9 cellular contexts compared by ENCODE assay signal in the genomic region with DNA sequence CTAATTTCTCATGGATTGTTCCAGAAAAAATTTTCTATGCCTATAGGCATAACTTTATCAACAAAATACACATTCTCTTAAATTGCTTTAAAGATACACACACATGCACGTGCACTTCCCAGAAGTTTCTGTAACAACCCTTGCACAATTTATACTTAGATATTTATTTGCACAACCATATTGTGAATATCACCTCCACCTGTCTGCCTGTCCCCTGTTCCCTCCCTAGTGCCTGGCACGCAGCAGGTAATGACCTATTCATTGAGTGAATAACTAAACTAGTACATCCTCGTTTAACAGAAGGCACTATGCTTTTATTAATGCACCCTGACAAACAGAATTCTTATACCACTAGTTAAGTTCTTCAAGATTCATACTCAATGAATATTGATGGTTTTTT.
A peak's percentile ranks its signal among the peaks of the same experiment; 100 is the strongest.
DNase-seq lines count a peak whose midpoint lies in the region; ATAC-seq and TF ChIP-seq lines count a peak whose summit lies in the region.
"Had no signal": no experiment of that assay in that cellular context is flagged by ENCODE, and none has a peak within 500 bp of the region (broad histone marks: within the 10 kb centered on the region; RNA-seq: fewer than 3 reads in every experiment).

No MANE protein-coding gene starts in this region.

- BruUV-seq in OCI-LY7 (replicated peaks; lab: Mats Ljungman, UMichigan): no TSS peak

- DNase-seq in DND-41 (no peak), OCI-LY7 (ENCODE audit: low spot score) (no peak), mucosa of gallbladder (ENCODE audit: low spot score) (no peak), NCI-H345 treated with DMSO at 0.1 percent for 48 hours (lab: John Stamatoyannopoulos, UW; ENCODE audit: unreplicated experiment) (no peak), NOMO-1 (lab: John Stamatoyannopoulos, UW; ENCODE audit: unreplicated experiment in 2 of 2) (no peak), posterior cingulate gyrus (no peak)
- no peak for DNase-seq in effector memory CD4-positive, alpha-beta T cell
- DNase-seq: SW 1271 had no signal

- POLR2A ChIA-PET in OCI-LY7 (lab: Charles Lee): interaction anchor here (0.7 to 3.7 kb wide), 28 partner anchors 8 to 291 kb away, joined by 3 to 41 read pairs (median 4); no protein-coding TSS in a partner anchor

- H2AFZ ChIP-seq in DND-41 (ENCODE audit: low read depth, low read length) (peak overlapping the region; percentile 48), OCI-LY7 (ENCODE audit: low read length) (peak overlapping the region; percentile 58; the same call in 1 of the 2 replicates), parathyroid adenoma (peak overlapping the region; percentile 46)

- H3K4me3 ChIP-seq in DND-41 (ENCODE audit: low read depth in 1 of 2, low read length in 2 of 2) (peak overlapping the region in 1 of 2 experiments; percentile 45; a peak in 2 of 4 replicates), OCI-LY7 (ENCODE audit: low read depth, low read length, poor library complexity, severe bottlenecking) (peak overlapping the region; percentile 59), parathyroid adenoma (ENCODE audit: low read depth, low read length) (no peak overlapping the region)
- H3K4me3 ChIP-seq in effector memory CD4-positive, alpha-beta T cell (ENCODE audit: insufficient read depth, low read depth, low read length, poor library complexity, severe bottlenecking): no peak overlapping the region

- H3K27me3 ChIP-seq in DND-41 (ENCODE audit: insufficient read depth, low read length, poor library complexity) (no peaks in the 10 kb centered on the region), parathyroid adenoma (ENCODE audit: control insufficient read depth, insufficient read depth, low read length) (no peaks in the 10 kb centered on the region)
- no peaks in the 10 kb centered on the region for H3K27me3 ChIP-seq in effector memory CD4-positive, alpha-beta T cell (replicated peaks; ENCODE audit: control insufficient read depth, insufficient read depth, low read length, poor library complexity, severe bottlenecking)

- H3K79me2 ChIP-seq in DND-41 (ENCODE audit: insufficient read depth, low read length): no peaks in the 10 kb centered on the region
- H3K79me2 ChIP-seq in OCI-LY7 (ENCODE audit: insufficient read depth, low read depth, low read length): peaks cover 3% of the 10 kb centered on the region; the same call in 1 of the 2 replicates
- H3K79me2 ChIP-seq in parathyroid adenoma: no peaks in the 10 kb centered on the region

- no peak for TF ChIP-seq CTCF in DND-41 (IDR thresholded peaks at IDR 0.05; ENCODE audit: borderline replicate concordance, extremely low read depth, low read length, poor library complexity, severe bottlenecking)
- no peak for TF ChIP-seq CTCF in OCI-LY7 (conservative IDR thresholded peaks at IDR 0.05; ENCODE audit: low read length)
- TF ChIP-seq CTCF in parathyroid adenoma (IDR thresholded peaks at IDR 0.05): no peak

- H3K9ac ChIP-seq in DND-41 (ENCODE audit: low read depth, low read length): peak overlapping the region; percentile 52
- no peak overlapping the region for H3K9ac ChIP-seq in parathyroid adenoma

- H3K9me2 ChIP-seq in OCI-LY7 (ENCODE audit: insufficient read depth, low read length): no peaks in the 10 kb centered on the region

- H3K9me3 ChIP-seq in DND-41 (ENCODE audit: insufficient read depth, low read length, severe bottlenecking): no peaks in the 10 kb centered on the region
- H3K9me3 ChIP-seq in OCI-LY7 (ENCODE audit: low read length): no peaks in the 10 kb centered on the region
- no peaks in the 10 kb centered on the region for H3K9me3 ChIP-seq in effector memory CD4-positive, alpha-beta T cell (ENCODE audit: control insufficient read depth, low read length)
- no peaks in the 10 kb centered on the region for H3K9me3 ChIP-seq in parathyroid adenoma (ENCODE audit: control insufficient read depth, low read length)

- H4K20me1 ChIP-seq in DND-41 (ENCODE audit: insufficient read depth, low read length) (no peaks in the 10 kb centered on the region), OCI-LY7 (ENCODE audit: insufficient read depth, low read length) (no peaks in the 10 kb centered on the region)

- H3K4me2 ChIP-seq in DND-41 (ENCODE audit: insufficient read depth, low read length) (peak overlapping the region; percentile 64), OCI-LY7 (ENCODE audit: low read length) (peak overlapping the region; percentile 77), parathyroid adenoma (ENCODE audit: low read length) (no peak overlapping the region)

- CTCF ChIA-PET in OCI-LY7 (lab: Charles Lee; ENCODE audit: unreplicated experiment): interaction anchor here (1.0 to 2.2 kb wide), 3 partner anchors 28 to 63 kb away, joined by 3 to 9 read pairs (median 4); no protein-coding TSS in a partner anchor

- H3K36me3 ChIP-seq in DND-41 (ENCODE audit: insufficient read depth, low read length) (no peaks in the 10 kb centered on the region), OCI-LY7 (ENCODE audit: insufficient read depth, low read length) (no peaks in the 10 kb centered on the region), parathyroid adenoma (ENCODE audit: control insufficient read depth, insufficient read depth, low read length) (no peaks in the 10 kb centered on the region)
- no peaks in the 10 kb centered on the region for H3K36me3 ChIP-seq in effector memory CD4-positive, alpha-beta T cell (ENCODE audit: control insufficient read depth, insufficient read depth, low read length)

- H3K27ac ChIP-seq in DND-41 (ENCODE audit: low read length) (peak overlapping the region; percentile 87), OCI-LY7 (ENCODE audit: low read depth, low read length, poor library complexity, severe bottlenecking) (peak overlapping the region; percentile 92), parathyroid adenoma (peak overlapping the region; percentile 93)
- H3K27ac ChIP-seq in effector memory CD4-positive, alpha-beta T cell (ENCODE audit: insufficient read depth, low read length, poor library complexity, severe bottlenecking): peak overlapping the region; percentile 55

- ATAC-seq in DND-41 (ENCODE audit: insufficient read depth, low read depth): no peak

- H3K4me1 ChIP-seq in DND-41 (ENCODE audit: insufficient read depth, low read length): peaks cover 55% of the 10 kb centered on the region
- H3K4me1 ChIP-seq in OCI-LY7 (ENCODE audit: insufficient read depth, low read length, poor library complexity, severe bottlenecking): peaks cover 80% of the 10 kb centered on the region
- peaks cover 51% of the 10 kb centered on the region for H3K4me1 ChIP-seq in effector memory CD4-positive, alpha-beta T cell (ENCODE audit: control insufficient read depth, insufficient read depth, low read length, poor library complexity, severe bottlenecking)
- peaks cover 30% of the 10 kb centered on the region for H3K4me1 ChIP-seq in parathyroid adenoma

- intact Hi-C loops in OCI-LY7 (cut with micrococcal nuclease; ENCODE audit: unreplicated experiment): loop anchor here (5.0 kb wide), 2 partner anchors 61 to 119 kb away; no protein-coding TSS in a partner anchor
- intact Hi-C loops in posterior cingulate gyrus (cut with DNase I): no loop called here
